Comparison of ENCODE assay signal across 15 cellular contexts in the genomic region with DNA sequence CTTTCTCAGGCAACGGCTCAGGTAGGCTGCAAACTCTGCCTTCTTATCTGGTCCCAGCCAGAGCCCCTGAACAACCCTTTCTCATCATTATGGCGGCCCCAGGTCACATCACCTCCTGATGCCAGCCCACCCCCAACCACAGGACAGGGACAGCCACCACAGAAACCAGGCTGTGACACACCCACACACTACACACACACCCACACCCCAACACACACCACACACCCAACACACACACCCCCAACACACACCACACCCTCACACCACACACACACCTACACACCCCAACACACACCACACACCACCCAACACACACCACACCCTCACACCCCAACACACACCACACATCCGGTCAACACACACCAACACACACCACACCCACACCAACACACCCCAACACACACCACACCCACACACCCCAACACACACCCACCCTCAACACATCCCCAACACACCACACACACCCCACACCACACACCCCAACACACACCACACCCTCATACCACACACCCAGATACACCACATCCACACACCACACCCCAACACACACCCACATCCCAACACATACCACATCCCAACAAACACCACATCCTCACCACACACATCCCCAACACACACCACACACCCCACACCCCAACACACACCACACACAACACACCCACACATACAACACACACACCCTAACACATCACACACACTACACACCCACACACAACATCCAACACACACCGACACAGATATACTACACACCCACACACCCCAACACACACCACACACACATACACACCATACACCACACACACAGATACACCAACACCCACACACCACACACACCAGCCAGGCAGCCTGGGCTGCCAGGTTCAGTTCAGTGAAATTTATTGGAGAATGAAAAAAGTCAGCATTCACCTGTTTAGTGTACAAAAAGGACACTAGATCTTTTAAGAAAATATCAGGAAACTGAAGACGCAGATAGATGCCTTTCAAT. TPM values are rescaled to one million over a fixed set of nuclear protein-coding genes. Genes with fewer than 3 reads are reported as not detected.
DNase-seq lines count a peak whose midpoint lies in the region; TF ChIP-seq lines count a peak whose summit lies in the region.
"Had no signal": no experiment of that assay in that cellular context is flagged by ENCODE, and none has a peak within 500 bp of the region (broad histone marks: within the 10 kb centered on the region; RNA-seq: fewer than 3 reads in every experiment).

No MANE protein-coding gene starts in this region.

- H3K36me3 Mint-ChIP-seq in activated naive CD4-positive, alpha-beta T cell treated with anti-CD3 and anti-CD28 coated beads, Interleukin-2, amount 10 ng/mL, durations not matched to agents 7 days and 5 days, result peaks cover 24% of the 10 kb centered on the region
- H3K36me3 Mint-ChIP-seq in activated CD4-positive, alpha-beta memory T cell treated with anti-CD3 and anti-CD28 coated beads for 36 hours, result peaks cover 7% of the 10 kb centered on the region
- peaks cover 5% of the 10 kb centered on the region for H3K36me3 Mint-ChIP-seq in glutamatergic neuron (ENCODE audit: unreplicated experiment)

- POLR2A ChIA-PET in activated CD4-positive, alpha-beta memory T cell treated with anti-CD3 and anti-CD28 coated beads for 36 hours (lab: Charles Lee), result no interaction called here

- peaks cover 16% of the 10 kb centered on the region for H3K27me3 Mint-ChIP-seq in activated naive CD4-positive, alpha-beta T cell treated with anti-CD3 and anti-CD28 coated beads, Interleukin-2, amount 10 ng/mL, durations not matched to agents 7 days and 5 days
- H3K27me3 Mint-ChIP-seq in activated CD4-positive, alpha-beta memory T cell treated with anti-CD3 and anti-CD28 coated beads for 36 hours, result no peaks in the 10 kb centered on the region
- peaks cover 10% of the 10 kb centered on the region for H3K27me3 Mint-ChIP-seq in glutamatergic neuron (ENCODE audit: unreplicated experiment)

- no peaks in the 10 kb centered on the region for H3K27me3 ChIP-seq in tibial nerve

- no peak for TF ChIP-seq EP300 in tibial nerve (IDR thresholded peaks at IDR 0.05)

- peak overlapping the region; percentile 89 for H3K27ac Mint-ChIP-seq in activated naive CD4-positive, alpha-beta T cell treated with anti-CD3 and anti-CD28 coated beads, Interleukin-2, amount 10 ng/mL, durations not matched to agents 7 days and 5 days
- H3K27ac Mint-ChIP-seq in activated CD4-positive, alpha-beta memory T cell treated with anti-CD3 and anti-CD28 coated beads for 36 hours, result peak overlapping the region; percentile 72
- H3K27ac Mint-ChIP-seq in glutamatergic neuron (ENCODE audit: unreplicated experiment), result peak overlapping the region; percentile 67

- H3K4me3 Mint-ChIP-seq in activated naive CD4-positive, alpha-beta T cell treated with anti-CD3 and anti-CD28 coated beads, Interleukin-2, amount 10 ng/mL, durations not matched to agents 7 days and 5 days, result peak overlapping the region; percentile 21
- H3K4me3 Mint-ChIP-seq in activated CD4-positive, alpha-beta memory T cell treated with anti-CD3 and anti-CD28 coated beads for 36 hours, result no peak overlapping the region
- peak overlapping the region; percentile 65 for H3K4me3 Mint-ChIP-seq in glutamatergic neuron (ENCODE audit: unreplicated experiment)

- no peaks in the 10 kb centered on the region for H3K9me3 ChIP-seq in tibial nerve
- H3K9me3 ChIP-seq: heart right ventricle, spleen had no signal

- CTCF ChIA-PET in activated naive CD4-positive, alpha-beta T cell treated with anti-CD3 and anti-CD28 coated beads, Interleukin-2, amount 10 ng/mL, durations not matched to agents 7 days and 5 days (lab: Charles Lee), result interaction anchor here (0.6 to 1.5 kb wide), 2 partner anchors 10 to 54 kb away, joined by 3 to 7 read pairs; no protein-coding TSS in a partner anchor
- CTCF ChIA-PET in activated CD4-positive, alpha-beta memory T cell treated with anti-CD3 and anti-CD28 coated beads for 36 hours (lab: Charles Lee), result interaction anchor here (1.7 kb wide), 1 partner anchor 147 kb away, joined by 4 read pairs; a partner anchor contains a TSS

- peak; percentile 58 for DNase-seq in activated naive CD4-positive, alpha-beta T cell treated with anti-CD3 and anti-CD28 coated beads, Interleukin-2, amount 10 ng/mL, durations not matched to agents 7 days and 5 days
- DNase-seq in activated naive CD4-positive, alpha-beta T cell treated with Interleukin-2 at 50 U/mL for 16 hours, result no peak
- DNase-seq in activated CD4-positive, alpha-beta memory T cell treated with anti-CD3 and anti-CD28 coated beads for 36 hours, result no peak
- DNase-seq in glutamatergic neuron, result no peak
- no peak for DNase-seq in tibial nerve (ENCODE audit: low spot score in 2 of 2)
- DNase-seq in dedifferentiated amniotic fluid mesenchymal stem cell (ENCODE audit: extremely low spot score), result no peak
- DNase-seq in NCI-H128 (lab: John Stamatoyannopoulos, UW; ENCODE audit: unreplicated experiment), result no peak
- DNase-seq in HK-2 (ENCODE audit: unreplicated experiment), result no peak
- DNase-seq: DMS79, GM23248, heart right ventricle, NCI-H510A, spleen had no signal

- no peak for TF ChIP-seq CTCF in glutamatergic neuron (IDR thresholded peaks at IDR 0.05; ENCODE audit: partially characterized antibody, unreplicated experiment)
- no peak for TF ChIP-seq CTCF in tibial nerve (IDR thresholded peaks at IDR 0.05)

- H3K36me3 ChIP-seq in tibial nerve, result peaks cover 0 to 40% (median 23%) of the 10 kb centered on the region in 3 donors

- TF ChIP-seq POLR2A in tibial nerve (IDR thresholded peaks at IDR 0.05), result no peak

- WGBS in tibial nerve, 2 donors, result 60 to 71% methylated on average over 5 of the region's 5 CpGs

- H3K27ac ChIP-seq in tibial nerve, result peak overlapping the region in 3 of 4 donors; percentile 38 to 62 (median 53)
- H3K27ac ChIP-seq: GM23248, heart right ventricle had no signal

- H3K4me3 ChIP-seq in tibial nerve, result no peak overlapping the region
- H3K4me3 ChIP-seq: GM23248, heart right ventricle, spleen had no signal

- H3K9me3 Mint-ChIP-seq in activated naive CD4-positive, alpha-beta T cell treated with anti-CD3 and anti-CD28 coated beads, Interleukin-2, amount 10 ng/mL, durations not matched to agents 7 days and 5 days, result peaks cover 6% of the 10 kb centered on the region
- H3K9me3 Mint-ChIP-seq in activated CD4-positive, alpha-beta memory T cell treated with anti-CD3 and anti-CD28 coated beads for 36 hours, result peaks cover 3% of the 10 kb centered on the region
- H3K9me3 Mint-ChIP-seq in glutamatergic neuron (ENCODE audit: unreplicated experiment), result peaks cover 5% of the 10 kb centered on the region

- intact Hi-C loops in activated CD4-positive, alpha-beta memory T cell treated with anti-CD3 and anti-CD28 coated beads for 36 hours (cut with micrococcal nuclease), result loop anchor here (5.0 kb wide), 1 partner anchor 100 kb away; a partner anchor contains a TSS

- H3K4me1 ChIP-seq in tibial nerve, result peaks cover 0 to 45% (median 12%) of the 10 kb centered on the region in 4 donors

- peaks cover 25% of the 10 kb centered on the region for H3K4me1 Mint-ChIP-seq in activated naive CD4-positive, alpha-beta T cell treated with anti-CD3 and anti-CD28 coated beads, Interleukin-2, amount 10 ng/mL, durations not matched to agents 7 days and 5 days
- H3K4me1 Mint-ChIP-seq in activated CD4-positive, alpha-beta memory T cell treated with anti-CD3 and anti-CD28 coated beads for 36 hours (ENCODE audit: low read depth), result peaks cover 16% of the 10 kb centered on the region
- H3K4me1 Mint-ChIP-seq in glutamatergic neuron (ENCODE audit: low read depth, unreplicated experiment), result peaks cover 20% of the 10 kb centered on the region

RNA-seq across cellular contexts. Expression of a gene that starts 4.2 kb away (rescaled TPM):
- 10 to 100 TPM; 19.3 to 20.0 TPM for total RNA-seq in activated CD4-positive, alpha-beta memory T cell treated with anti-CD3 and anti-CD28 coated beads for 36 hours
- total RNA-seq in glutamatergic neuron (ENCODE audit: unreplicated experiment) (111 TPM), tibial nerve (10 to 100 TPM; 43.5 to 82.2 (median 52.4) TPM)

RNA-seq across cellular contexts. Expression of a gene that starts 22.9 kb away (rescaled TPM):
- 100 to 1,000 TPM in 1 of 2 experiments, 10 to 100 TPM in 1; 97.9 to 102 TPM for total RNA-seq in activated CD4-positive, alpha-beta memory T cell treated with anti-CD3 and anti-CD28 coated beads for 36 hours
- total RNA-seq in glutamatergic neuron (ENCODE audit: unreplicated experiment), result 177 TPM
- total RNA-seq in tibial nerve, result 100 to 1,000 TPM in 1 of 4 donors, 10 to 100 TPM in 3; 67.4 to 172 (median 84.2) TPM

RNA-seq across cellular contexts. Expression of a gene that starts 44.7 kb away (rescaled TPM):
- not detected for total RNA-seq in activated CD4-positive, alpha-beta memory T cell treated with anti-CD3 and anti-CD28 coated beads for 36 hours
- total RNA-seq in glutamatergic neuron (ENCODE audit: unreplicated experiment) (not detected), tibial nerve (10 to 100 TPM in 2 of 4 donors, 1 to 10 TPM in 2; 9.0 to 13.8 (median 9.8) TPM)
- total RNA-seq: endothelial cell of umbilical vein; GM23248; T-helper 2 cell treated with Interferon-gamma antibody and Interleukin-4, amounts not matched to agents 100 ng/mL and 5 ng/mL, for 36 hours had no signal

RNA-seq across cellular contexts. Expression of a gene that starts 56.1 kb away (rescaled TPM):
- not detected for total RNA-seq in activated CD4-positive, alpha-beta memory T cell treated with anti-CD3 and anti-CD28 coated beads for 36 hours
- total RNA-seq in glutamatergic neuron (ENCODE audit: unreplicated experiment) (8.9 TPM), tibial nerve (10 to 100 TPM in 2 of 4 donors, 1 to 10 TPM in 2; 4.2 to 31.0 (median 13.2) TPM)
- total RNA-seq: T-helper 2 cell treated with Interferon-gamma antibody and Interleukin-4, amounts not matched to agents 100 ng/mL and 5 ng/mL, for 36 hours had no signal
